ENCODE assay signal across 24 cellular contexts in the genomic region with DNA sequence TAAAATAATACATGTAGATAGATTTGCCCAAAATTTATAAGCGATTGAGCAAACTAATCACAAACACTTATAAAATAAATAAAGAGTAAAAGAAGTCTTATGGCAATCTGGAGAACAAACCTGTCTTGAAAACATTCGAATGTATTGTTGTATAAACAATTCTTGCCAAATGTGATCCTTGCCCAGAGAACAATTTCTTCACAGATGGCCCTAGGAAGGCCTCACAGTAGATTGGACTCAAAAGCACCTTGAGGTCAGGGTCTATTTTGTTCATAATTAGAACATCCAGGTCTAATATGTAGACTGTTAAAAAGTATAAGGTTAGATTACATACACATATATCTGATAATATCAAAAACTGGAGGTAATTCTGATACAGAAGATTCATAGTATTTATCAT.
DNase-seq lines count a peak whose midpoint lies in the region; ATAC-seq, FAIRE-seq and TF ChIP-seq lines count a peak whose summit lies in the region.
"Had no signal": no experiment of that assay in that cellular context is flagged by ENCODE, and none has a peak within 500 bp of the region (broad histone marks: within the 10 kb centered on the region; RNA-seq: fewer than 3 reads in every experiment).

No MANE protein-coding gene starts in this region.

- DNase-seq in adipocyte (ENCODE audit: low read depth) = peak; percentile 17
- no peak for DNase-seq in esophagus muscularis mucosa (ENCODE audit: extremely low spot score)
- DNase-seq in HepG2 (ENCODE audit: low spot score) = no peak
- no peak for DNase-seq in osteocyte (ENCODE audit: extremely low spot score, unreplicated experiment)
- no peak for DNase-seq in Karpas-422
- DNase-seq in Right ventricle myocardium inferior (ENCODE audit: missing footprints) = no peak
- DNase-seq in EL = no peak
- DNase-seq: 8988T; ACHN; AML-193; BE2C; CD4-positive, alpha-beta T cell; CD8-positive, alpha-beta memory T cell; DMS53; DMS79 treated with DMSO at 0.1 percent for 48 hours; GOT3; HFFc6 had no signal

- no peak for FAIRE-seq in HepG2 (lab: Jason Lieb, UNC)
- FAIRE-seq: A549, GM12892, H54 had no signal

- no peaks in the 10 kb centered on the region for H3K9me3 Mint-ChIP-seq in osteocyte (ENCODE audit: unreplicated experiment)
- H3K9me3 Mint-ChIP-seq: CD4-positive, alpha-beta T cell; HFFc6 had no signal

- H3K4me2 ChIP-seq in HepG2 (ENCODE audit: low read depth, low read length) (no peak overlapping the region), Karpas-422 (ENCODE audit: low read depth, low read length, poor library complexity, severe bottlenecking) (no peak overlapping the region)
- H3K4me2 ChIP-seq: A549; BLaER1 treated with 17β-estradiol and CSF1 and Interleukin-3, amounts not matched to agents 10 nM and 100 nM had no signal

- H3K36me3 ChIP-seq in adipocyte (ENCODE audit: control insufficient read depth, insufficient read depth, low read length, severe bottlenecking) (no peaks in the 10 kb centered on the region), esophagus muscularis mucosa (no peaks in the 10 kb centered on the region), HepG2 (replicated peaks in 1 of 2; ENCODE audit: control insufficient read depth in 1 of 2, insufficient read depth in 2 of 2, low read length in 2 of 2) (no peaks in the 10 kb centered on the region), Karpas-422 (ENCODE audit: insufficient read depth, low read length) (no peaks in the 10 kb centered on the region)
- H3K36me3 ChIP-seq: BE2C; BLaER1 treated with 17β-estradiol and CSF1 and Interleukin-3, amounts not matched to agents 10 nM and 100 nM; HAP-1 had no signal

- H3K36me3 Mint-ChIP-seq in osteocyte (ENCODE audit: unreplicated experiment) = peaks cover 12% of the 10 kb centered on the region
- H3K36me3 Mint-ChIP-seq: CD14-positive monocyte; CD8-positive, alpha-beta memory T cell had no signal

- TF ChIP-seq EP300 in esophagus muscularis mucosa (IDR thresholded peaks at IDR 0.05) = no peak
- TF ChIP-seq EP300 in HepG2 (IDR thresholded peaks at IDR 0.05; ENCODE audit: low read depth in 2 of 2, low read length in 2 of 2) = no peak
- TF ChIP-seq EP300 in HepG2 (CRISPR knock-in tag; IDR thresholded peaks at IDR 0.05; ENCODE audit: borderline replicate concordance) = no peak

- H3K9me2 ChIP-seq in Karpas-422 (replicated peaks; ENCODE audit: insufficient read depth, low read length) = no peaks in the 10 kb centered on the region

- H3K27ac ChIP-seq in esophagus muscularis mucosa (replicated peaks in 1 of 4) = peak overlapping the region; percentile 70 to 79 (median 74)
- H3K27ac ChIP-seq in HepG2 (ENCODE audit: extremely low read length, insufficient read depth, low read length) = no peak overlapping the region
- H3K27ac ChIP-seq in Karpas-422 (ENCODE audit: low read length) = no peak overlapping the region
- H3K27ac ChIP-seq: A549; BLaER1 treated with 17β-estradiol and CSF1 and Interleukin-3, amounts not matched to agents 10 nM and 100 nM had no signal

- intact Hi-C loops in esophagus muscularis mucosa (cut with DNase I) = no loop called here
- intact Hi-C loops in HepG2 (cut with micrococcal nuclease; ENCODE audit: unreplicated experiment) = no loop called here
- intact Hi-C loops in Right ventricle myocardium inferior (cut with DNase I) = no loop called here

- POLR2A ChIA-PET in HepG2 (lab: Yijun Ruan, JAX) = no interaction called here

- TF ChIP-seq RAD21 in HepG2 (CRISPR knock-in tag; IDR thresholded peaks at IDR 0.05) = no peak

- no peak overlapping the region for H3K4me3 Mint-ChIP-seq in osteocyte (ENCODE audit: unreplicated experiment)
- H3K4me3 Mint-ChIP-seq: CD14-positive monocyte; CD4-positive, alpha-beta T cell; CD8-positive, alpha-beta memory T cell; HFFc6 had no signal

- H4K20me1 ChIP-seq in HepG2 (ENCODE audit: insufficient read depth, low read length) (no peaks in the 10 kb centered on the region), Karpas-422 (ENCODE audit: insufficient read depth, low read depth, low read length) (no peaks in the 10 kb centered on the region)
- H4K20me1 ChIP-seq: BLaER1 treated with 17β-estradiol and CSF1 and Interleukin-3, amounts not matched to agents 10 nM and 100 nM had no signal

- H3K27me3 ChIP-seq in adipocyte (replicated peaks; ENCODE audit: control insufficient read depth, insufficient read depth, low read length) (no peaks in the 10 kb centered on the region), esophagus muscularis mucosa (no peaks in the 10 kb centered on the region), HepG2 (ENCODE audit: control insufficient read depth in 1 of 2, insufficient read depth in 2 of 2, low read length in 2 of 2) (no peaks in the 10 kb centered on the region), Karpas-422 (ENCODE audit: low read length) (no peaks in the 10 kb centered on the region)
- H3K27me3 ChIP-seq: BE2C; BLaER1 treated with 17β-estradiol and CSF1 and Interleukin-3, amounts not matched to agents 10 nM and 100 nM had no signal

- TF ChIP-seq CTCF in esophagus muscularis mucosa (IDR thresholded peaks at IDR 0.05) (no peak), HepG2 (CRISPR knock-in tag; IDR thresholded peaks at IDR 0.05) (no peak), osteocyte (IDR thresholded peaks at IDR 0.05) (no peak)

- H3K79me2 ChIP-seq in HepG2 (ENCODE audit: insufficient read depth, low read length) (no peaks in the 10 kb centered on the region), Karpas-422 (ENCODE audit: low read length) (no peaks in the 10 kb centered on the region)

- TF ChIP-seq POLR2A in esophagus muscularis mucosa (IDR thresholded peaks at IDR 0.05; ENCODE audit: low read depth) = no peak
- no peak for TF ChIP-seq POLR2A in HepG2 (IDR thresholded peaks at IDR 0.05; ENCODE audit: insufficient read depth in 1 of 2, low read depth in 2 of 2, low read length in 2 of 2)

- peaks cover 33% of the 10 kb centered on the region for H3K4me1 ChIP-seq in adipocyte (ENCODE audit: control insufficient read depth, insufficient read depth, low read length)
- peaks cover 0 to 44% (median 34%) of the 10 kb centered on the region in 4 donors for H3K4me1 ChIP-seq in esophagus muscularis mucosa
- H3K4me1 ChIP-seq in HepG2 (ENCODE audit: insufficient read depth, low read length) = peaks cover 46% of the 10 kb centered on the region
- H3K4me1 ChIP-seq in Karpas-422 (ENCODE audit: low read length) = no peaks in the 10 kb centered on the region
- H3K4me1 ChIP-seq: BE2C, HAP-1 had no signal

- H2AFZ ChIP-seq in HepG2 (ENCODE audit: low read length) (no peak overlapping the region), Karpas-422 (ENCODE audit: low read length) (no peak overlapping the region)

- H3K9me3 ChIP-seq in adipocyte (ENCODE audit: control insufficient read depth, low read length) (no peaks in the 10 kb centered on the region), esophagus muscularis mucosa (no peaks in the 10 kb centered on the region), HepG2 (ENCODE audit: low read length) (no peaks in the 10 kb centered on the region), Karpas-422 (ENCODE audit: low read length) (peaks cover 3% of the 10 kb centered on the region; the same call in 1 of the 2 replicates)
- H3K9me3 ChIP-seq: A549; BE2C; BLaER1 treated with 17β-estradiol and CSF1 and Interleukin-3, amounts not matched to agents 10 nM and 100 nM; HAP-1 had no signal

- BruUV-seq in HepG2 (replicated peaks; lab: Mats Ljungman, UMichigan) = no TSS peak

- peak overlapping the region; percentile 50 for H3K27ac Mint-ChIP-seq in osteocyte (ENCODE audit: unreplicated experiment)
- H3K27ac Mint-ChIP-seq: CD14-positive monocyte; CD4-positive, alpha-beta T cell; CD8-positive, alpha-beta memory T cell had no signal

- H3K4me3 ChIP-seq in adipocyte (ENCODE audit: low read length) = no peak overlapping the region
- H3K4me3 ChIP-seq in esophagus muscularis mucosa = no peak overlapping the region
- no peak overlapping the region for H3K4me3 ChIP-seq in HepG2 (replicated peaks in 1 of 3; ENCODE audit: insufficient read depth in 1 of 3, low read depth in 2 of 3, low read length in 3 of 3)
- H3K4me3 ChIP-seq in Karpas-422 (ENCODE audit: low read length) = no peak overlapping the region
- H3K4me3 ChIP-seq: A549; BLaER1 treated with 17β-estradiol and CSF1 and Interleukin-3, amounts not matched to agents 10 nM and 100 nM; HAP-1 had no signal

- ATAC-seq in HepG2 (no peak), HG03439 (IDR thresholded peaks at IDR 0.05; ENCODE audit: unreplicated experiment) (no peak), Right ventricle myocardium inferior (no peak)
- ATAC-seq: A549 had no signal

- CTCF ChIA-PET in HepG2 (lab: Yijun Ruan, JAX; ENCODE audit: low intra/inter-chr PET ratio, low total read pairs) = no interaction called here

- in situ Hi-C loops in HepG2 (cut with HindIII; ENCODE audit: extremely low pct_ligation_motif_present, low pct_unique_long_range_greater_than_20kb) = no loop called here

- H3K4me1 Mint-ChIP-seq in osteocyte (ENCODE audit: unreplicated experiment) = peaks cover 77% of the 10 kb centered on the region
- H3K4me1 Mint-ChIP-seq: CD8-positive, alpha-beta memory T cell had no signal

- no peaks in the 10 kb centered on the region for H3K27me3 Mint-ChIP-seq in osteocyte (ENCODE audit: unreplicated experiment)
- H3K27me3 Mint-ChIP-seq: CD4-positive, alpha-beta T cell; CD8-positive, alpha-beta memory T cell had no signal

- 61% methylated on average over 2 of the region's 2 CpGs for WGBS in esophagus muscularis mucosa
- 51% methylated on average over 2 of the region's 2 CpGs for WGBS in HepG2 (ENCODE audit: low lambda C conversion rate)

- H3K9ac ChIP-seq in adipocyte (ENCODE audit: low read length) (no peak overlapping the region), HepG2 (ENCODE audit: insufficient read depth, low read depth, low read length) (no peak overlapping the region), Karpas-422 (ENCODE audit: low read length) (no peak overlapping the region)
- H3K9ac ChIP-seq: BLaER1 treated with 17β-estradiol and CSF1 and Interleukin-3, amounts not matched to agents 10 nM and 100 nM had no signal

TF ChIP-seq in HepG2, 621 proteins besides CTCF, POLR2A, EP300 and RAD21 (continues in another document):
- TF ChIP-seq NR2F6 (IDR thresholded peaks at IDR 0.05) (no peak), NR2F6 (CRISPR knock-in tag; IDR thresholded peaks at IDR 0.05) (no peak), FOXP1 (IDR thresholded peaks at IDR 0.05) (no peak), FOXP1 (CRISPR knock-in tag; IDR thresholded peaks at IDR 0.05) (peak; percentile 39; the same call in 1 of the 2 replicates), GLI4 (CRISPR knock-in tag; IDR thresholded peaks at IDR 0.05; ENCODE audit: borderline replicate concordance) (no peak), RELA (CRISPR knock-in tag; IDR thresholded peaks at IDR 0.05) (no peak)
- TF ChIP-seq, protein P1, sequence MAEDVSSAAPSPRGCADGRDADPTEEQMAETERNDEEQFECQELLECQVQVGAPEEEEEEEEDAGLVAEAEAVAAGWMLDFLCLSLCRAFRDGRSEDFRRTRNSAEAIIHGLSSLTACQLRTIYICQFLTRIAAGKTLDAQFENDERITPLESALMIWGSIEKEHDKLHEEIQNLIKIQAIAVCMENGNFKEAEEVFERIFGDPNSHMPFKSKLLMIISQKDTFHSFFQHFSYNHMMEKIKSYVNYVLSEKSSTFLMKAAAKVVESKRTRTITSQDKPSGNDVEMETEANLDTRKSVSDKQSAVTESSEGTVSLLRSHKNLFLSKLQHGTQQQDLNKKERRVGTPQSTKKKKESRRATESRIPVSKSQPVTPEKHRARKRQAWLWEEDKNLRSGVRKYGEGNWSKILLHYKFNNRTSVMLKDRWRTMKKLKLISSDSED (CRISPR knock-in tag; IDR thresholded peaks at IDR 0.05) = no peak

Comparison
In these comparisons a context has a peak if more than half of its experiments do, and no peak if none do; other contexts are left out.
1. H3K27ac ChIP-seq: peak in esophagus muscularis mucosa (4 of 4); none in HepG2 (single experiment) and Karpas-422 (single experiment).